11 cellular contexts compared by ENCODE assay signal in genomic region chr13:29922896-29923295, GRCh38.
DNase-seq lines count a peak whose midpoint lies in the region; ATAC-seq and TF ChIP-seq lines count a peak whose summit lies in the region.
"Had no signal": no experiment of that assay in that cellular context is flagged by ENCODE, and none has a peak within 500 bp of the region (broad histone marks: within the 10 kb centered on the region; RNA-seq: fewer than 3 reads in every experiment).

No MANE protein-coding gene starts in this region.

- H3K4me3 ChIP-seq in SK-N-SH (ENCODE audit: low read depth in 2 of 2, low read length in 1 of 2) (no peak overlapping the region), cardiac fibroblast (replicated peaks in 1 of 2; ENCODE audit: low read depth in 2 of 2, low read length in 2 of 2) (no peak overlapping the region), uterus (no peak overlapping the region)
- H3K4me3 ChIP-seq: cardiac muscle cell had no signal

- H3K9me3 ChIP-seq in SK-N-SH (no peaks in the 10 kb centered on the region), uterus (no peaks in the 10 kb centered on the region)

- H3K4me1 ChIP-seq in SK-N-SH (ENCODE audit: control insufficient read depth in 1 of 2, insufficient read depth in 2 of 2, low read depth in 1 of 2, low read length in 1 of 2) (peaks cover 14 to 48% of the 10 kb centered on the region in 2 experiments; a peak in 3 of 4 replicates), uterus (peaks cover 0 to 6% of the 10 kb centered on the region in 2 donors)

- H2AFZ ChIP-seq in SK-N-SH (ENCODE audit: low read depth) = no peak overlapping the region

- H3K27ac ChIP-seq in SK-N-SH (ENCODE audit: low read depth in 2 of 2, low read length in 1 of 2) = peak overlapping the region; percentile 58 to 84; a peak in 3 of 4 replicates
- peak overlapping the region; percentile 88 to 89 for H3K27ac ChIP-seq in uterus
- H3K27ac ChIP-seq: cardiac muscle cell had no signal

- H3F3A ChIP-seq in SK-N-SH (replicated peaks; ENCODE audit: insufficient read depth) = peaks cover 31% of the 10 kb centered on the region

- TF ChIP-seq RAD21 in SK-N-SH (IDR thresholded peaks at IDR 0.05; ENCODE audit: low read length) = no peak

- CTCF ChIA-PET in SK-N-SH (lab: Yijun Ruan, JAX) = interaction anchor here (1.0 to 3.3 kb wide), 3 partner anchors 10 to 18 kb away, joined by 3 to 11 read pairs (median 3); no protein-coding TSS in a partner anchor

- DNase-seq in SK-N-SH (no peak), cardiac fibroblast (ENCODE audit: low read depth in 2 of 2) (peak; percentile 62 to 83), mesothelial cell of epicardium (ENCODE audit: low spot score in 2 of 2, unreplicated experiment in 2 of 2) (no peak), uterus (no peak), DMS 273 treated with DMSO at 0.1 percent for 48 hours (lab: John Stamatoyannopoulos, UW) (no peak)
- DNase-seq in naive thymus-derived CD8-positive, alpha-beta T cell = no peak
- DNase-seq: NCI-H187, SIG-M5 had no signal

- TF ChIP-seq CTCF in SK-N-SH (IDR thresholded peaks at IDR 0.05) = no peak
- no peak for TF ChIP-seq CTCF in cardiac fibroblast (IDR thresholded peaks at IDR 0.05; ENCODE audit: low read depth, low read length)
- no peak for TF ChIP-seq CTCF in mesothelial cell of epicardium (IDR thresholded peaks at IDR 0.05; ENCODE audit: unreplicated experiment)
- no peak for TF ChIP-seq CTCF in uterus (IDR thresholded peaks at IDR 0.05)

- intact Hi-C loops in uterus (cut with DNase I; ENCODE audit: low total_unique reads) = no loop called here

- WGBS in SK-N-SH (ENCODE audit: low lambda C conversion rate) = 73% methylated on average over 3 of the region's 3 CpGs

- no peaks in the 10 kb centered on the region for H3K36me3 ChIP-seq in SK-N-SH (replicated peaks in 1 of 2; ENCODE audit: control insufficient read depth in 1 of 2, insufficient read depth in 2 of 2, low read length in 1 of 2)
- H3K36me3 ChIP-seq in uterus = no peaks in the 10 kb centered on the region
- H3K36me3 ChIP-seq: cardiac muscle cell had no signal

- no peaks in the 10 kb centered on the region for H4K20me1 ChIP-seq in SK-N-SH (ENCODE audit: insufficient read depth)

- H3K4me3 Mint-ChIP-seq in mesothelial cell of epicardium = no peak overlapping the region
- H3K4me3 Mint-ChIP-seq in naive thymus-derived CD8-positive, alpha-beta T cell = no peak overlapping the region

- no peaks in the 10 kb centered on the region for H3K9me2 ChIP-seq in SK-N-SH

- H3K79me2 ChIP-seq in SK-N-SH (ENCODE audit: insufficient read depth) = no peaks in the 10 kb centered on the region

- H3K27me3 Mint-ChIP-seq in mesothelial cell of epicardium (ENCODE audit: low read depth) = no peaks in the 10 kb centered on the region
- no peaks in the 10 kb centered on the region for H3K27me3 Mint-ChIP-seq in naive thymus-derived CD8-positive, alpha-beta T cell

- no peaks in the 10 kb centered on the region for H3K36me3 Mint-ChIP-seq in mesothelial cell of epicardium
- H3K36me3 Mint-ChIP-seq in naive thymus-derived CD8-positive, alpha-beta T cell = no peaks in the 10 kb centered on the region

- ATAC-seq in SK-N-SH treated with all-trans-retinoic acid at 6 μM for 48 hours (no peak), HG03439 (IDR thresholded peaks at IDR 0.05; ENCODE audit: unreplicated experiment) (no peak)
- no peak for ATAC-seq in naive thymus-derived CD8-positive, alpha-beta T cell

- peak overlapping the region; percentile 61 for H3K4me2 ChIP-seq in SK-N-SH

- POLR2A ChIA-PET in SK-N-SH (lab: Yijun Ruan, JAX) = no interaction called here
- POLR2A ChIA-PET in naive thymus-derived CD8-positive, alpha-beta T cell (lab: Charles Lee) = interaction anchor here (1.6 to 3.2 kb wide), 2 partner anchors 13 to 21 kb away, joined by 4 to 12 read pairs; no protein-coding TSS in a partner anchor

- H3K9me3 Mint-ChIP-seq in mesothelial cell of epicardium = no peaks in the 10 kb centered on the region
- no peaks in the 10 kb centered on the region for H3K9me3 Mint-ChIP-seq in naive thymus-derived CD8-positive, alpha-beta T cell

- peaks cover 59% of the 10 kb centered on the region for H3K4me1 Mint-ChIP-seq in mesothelial cell of epicardium
- H3K4me1 Mint-ChIP-seq in naive thymus-derived CD8-positive, alpha-beta T cell = peaks cover 6 to 23% (median 14%) of the 10 kb centered on the region in 4 donors

- H3K27me3 ChIP-seq in SK-N-SH (ENCODE audit: insufficient read depth) = no peaks in the 10 kb centered on the region
- H3K27me3 ChIP-seq in uterus = no peaks in the 10 kb centered on the region
- H3K27me3 ChIP-seq: cardiac muscle cell had no signal

- no peak for TF ChIP-seq EP300 in SK-N-SH (IDR thresholded peaks at IDR 0.05; ENCODE audit: borderline replicate concordance in 1 of 2, low read depth in 1 of 2, low read length in 1 of 2)

- TF ChIP-seq POLR2A in uterus (IDR thresholded peaks at IDR 0.05) = no peak

- peak overlapping the region; percentile 49 for H3K9ac ChIP-seq in SK-N-SH

- peak overlapping the region; percentile 97 for H3K27ac Mint-ChIP-seq in mesothelial cell of epicardium
- H3K27ac Mint-ChIP-seq in naive thymus-derived CD8-positive, alpha-beta T cell = no peak overlapping the region

TF ChIP-seq in SK-N-SH, 30 proteins besides CTCF, POLR2A, EP300 and RAD21 (continues in another document):
- TF ChIP-seq NFIC (IDR thresholded peaks at IDR 0.05; ENCODE audit: borderline replicate concordance) (peak; percentile 22; the same call in 1 of the 2 replicates), PBX3 (IDR thresholded peaks at IDR 0.05) (0 out of 2 replicates have a peak, but pooled peaks have one; percentile 3), FOSL2 (IDR thresholded peaks at IDR 0.05; ENCODE audit: borderline replicate concordance, low read depth) (0 out of 2 replicates have a peak, but pooled peaks have one; percentile 44), JUND (IDR thresholded peaks at IDR 0.05) (no peak), MAX (IDR thresholded peaks at IDR 0.05; ENCODE audit: low read depth) (no peak), SMC3 (IDR thresholded peaks at IDR 0.05; ENCODE audit: low read depth, low read length) (no peak), ELF1 (IDR thresholded peaks at IDR 0.05) (no peak), SIN3A (IDR thresholded peaks at IDR 0.05; ENCODE audit: borderline replicate concordance, low read depth, low read length) (no peak)
- TF ChIP-seq, protein P1, sequence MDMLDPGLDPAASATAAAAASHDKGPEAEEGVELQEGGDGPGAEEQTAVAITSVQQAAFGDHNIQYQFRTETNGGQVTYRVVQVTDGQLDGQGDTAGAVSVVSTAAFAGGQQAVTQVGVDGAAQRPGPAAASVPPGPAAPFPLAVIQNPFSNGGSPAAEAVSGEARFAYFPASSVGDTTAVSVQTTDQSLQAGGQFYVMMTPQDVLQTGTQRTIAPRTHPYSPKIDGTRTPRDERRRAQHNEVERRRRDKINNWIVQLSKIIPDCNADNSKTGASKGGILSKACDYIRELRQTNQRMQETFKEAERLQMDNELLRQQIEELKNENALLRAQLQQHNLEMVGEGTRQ (IDR thresholded peaks at IDR 0.05; ENCODE audit: borderline replicate concordance, low read depth, low read length) = no peak

TF ChIP-seq in SK-N-SH treated with all-trans-retinoic acid at 6 μM for 48 hours, 23 proteins besides CTCF, POLR2A, EP300 and RAD21:
- TF ChIP-seq ZNF565 (CRISPR knock-in tag; conservative IDR thresholded peaks at IDR 0.05; ENCODE audit: low read depth) (no peak), BACH2 (CRISPR knock-in tag; IDR thresholded peaks at IDR 0.05; ENCODE audit: borderline replicate concordance) (no peak)
- TF ChIP-seq, protein P2, sequence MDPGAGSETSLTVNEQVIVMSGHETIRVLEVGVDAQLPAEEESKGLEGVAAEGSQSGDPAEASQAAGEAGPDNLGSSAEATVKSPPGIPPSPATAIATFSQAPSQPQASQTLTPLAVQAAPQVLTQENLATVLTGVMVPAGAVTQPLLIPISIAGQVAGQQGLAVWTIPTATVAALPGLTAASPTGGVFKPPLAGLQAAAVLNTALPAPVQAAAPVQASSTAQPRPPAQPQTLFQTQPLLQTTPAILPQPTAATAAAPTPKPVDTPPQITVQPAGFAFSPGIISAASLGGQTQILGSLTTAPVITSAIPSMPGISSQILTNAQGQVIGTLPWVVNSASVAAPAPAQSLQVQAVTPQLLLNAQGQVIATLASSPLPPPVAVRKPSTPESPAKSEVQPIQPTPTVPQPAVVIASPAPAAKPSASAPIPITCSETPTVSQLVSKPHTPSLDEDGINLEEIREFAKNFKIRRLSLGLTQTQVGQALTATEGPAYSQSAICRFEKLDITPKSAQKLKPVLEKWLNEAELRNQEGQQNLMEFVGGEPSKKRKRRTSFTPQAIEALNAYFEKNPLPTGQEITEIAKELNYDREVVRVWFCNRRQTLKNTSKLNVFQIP (CRISPR knock-in tag; IDR thresholded peaks at IDR 0.05; ENCODE audit: borderline replicate concordance, low read depth) = no peak
- TF ChIP-seq, protein P3, sequence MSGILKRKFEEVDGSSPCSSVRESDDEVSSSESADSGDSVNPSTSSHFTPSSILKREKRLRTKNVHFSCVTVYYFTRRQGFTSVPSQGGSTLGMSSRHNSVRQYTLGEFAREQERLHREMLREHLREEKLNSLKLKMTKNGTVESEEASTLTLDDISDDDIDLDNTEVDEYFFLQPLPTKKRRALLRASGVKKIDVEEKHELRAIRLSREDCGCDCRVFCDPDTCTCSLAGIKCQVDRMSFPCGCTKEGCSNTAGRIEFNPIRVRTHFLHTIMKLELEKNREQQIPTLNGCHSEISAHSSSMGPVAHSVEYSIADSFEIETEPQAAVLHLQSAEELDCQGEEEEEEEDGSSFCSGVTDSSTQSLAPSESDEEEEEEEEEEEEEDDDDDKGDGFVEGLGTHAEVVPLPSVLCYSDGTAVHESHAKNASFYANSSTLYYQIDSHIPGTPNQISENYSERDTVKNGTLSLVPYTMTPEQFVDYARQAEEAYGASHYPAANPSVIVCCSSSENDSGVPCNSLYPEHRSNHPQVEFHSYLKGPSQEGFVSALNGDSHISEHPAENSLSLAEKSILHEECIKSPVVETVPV (CRISPR knock-in tag; IDR thresholded peaks at IDR 0.05) = no peak

Comparison
In these comparisons a context has a peak if more than half of its experiments do, and no peak if none do; other contexts are left out.
1. DNase-seq: peak in cardiac fibroblast (2 of 2); none in SK-N-SH (single experiment), mesothelial cell of epicardium (0 of 2), uterus (0 of 2), DMS 273 treated with DMSO at 0.1 percent for 48 hours (single experiment) and naive thymus-derived CD8-positive, alpha-beta T cell (0 of 10).